9 cellular contexts compared by ENCODE assay signal in genomic region chr6:43355862-43356590, GRCh38. TPM values are rescaled to one million over a fixed set of nuclear protein-coding genes. Genes with fewer than 3 reads are reported as not detected.
DNase-seq lines count a peak whose midpoint lies in the region; ATAC-seq and TF ChIP-seq lines count a peak whose summit lies in the region.
"Had no signal": no experiment of that assay in that cellular context is flagged by ENCODE, and none has a peak within 500 bp of the region (broad histone marks: within the 10 kb centered on the region; RNA-seq: fewer than 3 reads in every experiment).

No MANE protein-coding gene starts in this region.

- H3K27ac ChIP-seq in SU-DHL-6 (ENCODE audit: low read depth, low read length), result no peak overlapping the region
- no peak overlapping the region for H3K27ac ChIP-seq in hepatocyte

- no peak overlapping the region for H3K4me3 ChIP-seq in SU-DHL-6 (ENCODE audit: insufficient read depth, low read length, poor library complexity, severe bottlenecking)
- no peak overlapping the region for H3K4me3 ChIP-seq in hepatocyte

- H3K36me3 ChIP-seq in SU-DHL-6 (ENCODE audit: low read length) (peaks cover 86% of the 10 kb centered on the region), hepatocyte (replicated peaks; ENCODE audit: insufficient read depth, low read depth) (no peaks in the 10 kb centered on the region)

- no peaks in the 10 kb centered on the region for H3K9me2 ChIP-seq in SU-DHL-6 (replicated peaks; ENCODE audit: insufficient read depth, low read length)
- no peaks in the 10 kb centered on the region for H3K9me2 ChIP-seq in hepatocyte (replicated peaks; ENCODE audit: insufficient read depth)

- no peak overlapping the region for H3K4me2 ChIP-seq in SU-DHL-6 (ENCODE audit: low read depth, low read length, poor library complexity, severe bottlenecking)
- H3K4me2 ChIP-seq in hepatocyte, result no peak overlapping the region

- no peak overlapping the region for H3K9ac ChIP-seq in SU-DHL-6 (ENCODE audit: low read length)

- TF ChIP-seq CTCF in AG09319 (IDR thresholded peaks at IDR 0.05; ENCODE audit: low read depth, low read length) (peak; percentile 8), GM13977 (IDR thresholded peaks at IDR 0.05; ENCODE audit: extremely low read depth, insufficient read depth, missing control alignments) (peak; percentile 44), SU-DHL-6 (IDR thresholded peaks at IDR 0.05; ENCODE audit: insufficient read depth, low read length, poor library complexity, severe bottlenecking) (peak; percentile 9), hepatocyte (IDR thresholded peaks at IDR 0.05; ENCODE audit: poor library complexity) (peak; percentile 42)

- H4K20me1 ChIP-seq in SU-DHL-6 (ENCODE audit: low read depth, low read length) (peaks cover 82% of the 10 kb centered on the region), hepatocyte (ENCODE audit: insufficient read depth, poor library complexity, severe bottlenecking) (no peaks in the 10 kb centered on the region)

- peaks cover 51% of the 10 kb centered on the region for H3F3A ChIP-seq in SU-DHL-6 (ENCODE audit: insufficient read depth)

- H3K9me3 ChIP-seq in SU-DHL-6 (ENCODE audit: insufficient read depth, low read length), result no peaks in the 10 kb centered on the region
- no peaks in the 10 kb centered on the region for H3K9me3 ChIP-seq in hepatocyte (ENCODE audit: low read depth)

- WGBS in hepatocyte (ENCODE audit: low lambda C conversion rate, missing lambda C conversion rate), result 84% methylated on average over 2 of the region's 2 CpGs

- in situ Hi-C loops in GM13977 (cut with MboI; ENCODE audit: low pct_unique_long_range_greater_than_20kb, low sequenced_read_pairs, unreplicated experiment), result no loop called here

- no peaks in the 10 kb centered on the region for H3K4me1 ChIP-seq in hepatocyte (ENCODE audit: insufficient read depth)

- H2AFZ ChIP-seq in SU-DHL-6 (ENCODE audit: low read depth, low read length, severe bottlenecking) (no peak overlapping the region), hepatocyte (no peak overlapping the region)

- DNase-seq in AG09319 (ENCODE audit: extremely low read depth, low read depth) (no peak), GM13977 (ENCODE audit: low spot score) (no peak), hepatocyte (ENCODE audit: low spot score) (peak; percentile 40), A172 (ENCODE audit: low spot score) (no peak)
- DNase-seq: activated T-cell treated with anti-CD3 and anti-CD28 coated beads, Interleukin-2, amount 50 U/mL, for 48 hours had no signal

- no peaks in the 10 kb centered on the region for H3K27me3 ChIP-seq in SU-DHL-6 (ENCODE audit: low read length)
- H3K27me3 ChIP-seq in hepatocyte, result no peaks in the 10 kb centered on the region

- peaks cover 99% of the 10 kb centered on the region for H3K79me2 ChIP-seq in SU-DHL-6 (ENCODE audit: insufficient read depth, low read length)
- H3K79me2 ChIP-seq in hepatocyte, result peaks cover 9% of the 10 kb centered on the region

- no peak for ATAC-seq in GM21717 (IDR thresholded peaks at IDR 0.05; ENCODE audit: unreplicated experiment)
- ATAC-seq in GM19328 (IDR thresholded peaks at IDR 0.05; ENCODE audit: unreplicated experiment), result no peak
- ATAC-seq in HG02678 (IDR thresholded peaks at IDR 0.05; ENCODE audit: unreplicated experiment), result no peak

RNA-seq across cellular contexts. Expression of gene ZNF318, which starts 13.4 kb away (rescaled TPM):
- total RNA-seq in hepatocyte, result 13.4 and 14.4 TPM in 2 replicates
- 6.4 and 6.9 TPM in 2 replicates for polyA plus RNA-seq in hepatocyte
- 7.7 and 11.0 TPM in 2 replicates for total RNA-seq in A172 (2014; rRNA removed; shearing (Covaris generic))

RNA-seq across cellular contexts. Expression of gene CRIP3, which starts 47.4 kb away (rescaled TPM):
- 0.80 and 1.6 TPM in 2 replicates for total RNA-seq in hepatocyte
- 1.0 and 1.5 TPM in 2 replicates for polyA plus RNA-seq in hepatocyte
- total RNA-seq in A172 (2014; rRNA removed; shearing (Covaris generic)), result not detected in 2 replicates

RNA-seq across cellular contexts. Expression of gene SLC22A7, which starts 58.0 kb away (rescaled TPM):
- total RNA-seq in hepatocyte, result 24.3 and 31.5 TPM in 2 replicates
- polyA plus RNA-seq in hepatocyte, result 18.5 and 40.1 TPM in 2 replicates
- not detected in 2 replicates for total RNA-seq in A172 (2014; rRNA removed; shearing (Covaris generic))

Comparison
In these comparisons a context has a peak if more than half of its experiments do, and no peak if none do; other contexts are left out.
1. RNA of gene SLC22A7, which starts 58.0 kb away (total RNA-seq): 24.3 to 31.5 TPM in hepatocyte; not detected in A172; every median in the first group is over 10 times any median in the second.
2. Peak in every context shown above with its lines, with median percentiles within 50 percentile points of each other: CTCF ChIP-seq.